Comparison of ENCODE assay signal across 1 cellular context in genomic region chr14:53517276-53517960, GRCh38.
TF ChIP-seq lines count a peak whose summit lies in the region.

No MANE protein-coding gene starts in this region.

TF ChIP-seq in IMR-90, 13 proteins besides CTCF, POLR2A, EP300 and RAD21:
- 0 out of 2 replicates have a peak, but pooled peaks have one; percentile 9 for TF ChIP-seq MAFK (IDR thresholded peaks at IDR 0.05; ENCODE audit: low read depth, low read length)
- TF ChIP-seq MXI1 (IDR thresholded peaks at IDR 0.05; ENCODE audit: borderline replicate concordance, low read depth, low read length), result no peak
